Comparison of ENCODE assay signal across 10 cellular contexts in the genomic region with DNA sequence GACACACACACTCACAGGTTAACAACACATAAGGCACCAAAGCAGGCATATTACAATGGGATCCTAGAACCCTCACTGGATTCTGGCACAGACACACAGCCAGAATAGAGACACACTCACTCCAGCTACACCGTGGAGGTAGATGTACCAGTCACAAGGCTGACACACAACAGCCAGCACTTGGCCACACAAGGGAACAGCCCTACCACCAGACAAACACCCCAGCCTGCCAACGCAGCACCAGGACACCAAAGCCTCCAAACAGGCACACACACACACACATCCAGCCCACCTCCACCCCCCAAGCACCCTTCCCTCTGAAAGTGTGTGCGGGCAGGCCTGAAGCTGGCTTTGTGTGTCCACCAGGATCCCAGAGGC. TPM values are rescaled to one million over a fixed set of nuclear protein-coding genes. Genes with fewer than 3 reads are reported as not detected.
DNase-seq lines count a peak whose midpoint lies in the region; ATAC-seq and TF ChIP-seq lines count a peak whose summit lies in the region.
"Had no signal": no experiment of that assay in that cellular context is flagged by ENCODE, and none has a peak within 500 bp of the region (broad histone marks: within the 10 kb centered on the region; RNA-seq: fewer than 3 reads in every experiment).

No MANE protein-coding gene starts in this region.

- TF ChIP-seq POLR2A in uterus (IDR thresholded peaks at IDR 0.05): no peak

- H3K4me3 ChIP-seq in heart right ventricle (peak overlapping the region in 8 of 10 donors; percentile 71 to 96 (median 78)), mucosa of rectum (ENCODE audit: low read length in 2 of 2) (peak overlapping the region in 1 of 2 donors; percentile 54), uterus (peak overlapping the region; percentile 73 to 78)
- H3K4me3 ChIP-seq: SJSA1 had no signal

- H3K27ac ChIP-seq in heart right ventricle (peak overlapping the region; percentile 96 to 100 (median 99)), cingulate gyrus (ENCODE audit: low read depth, low read length) (peak overlapping the region; percentile 47), mucosa of rectum (ENCODE audit: low read depth in 2 of 2, low read length in 2 of 2) (peak overlapping the region; percentile 99 to 100), uterus (peak overlapping the region; percentile 99)
- H3K27ac ChIP-seq: SJSA1 had no signal

- H3K36me3 ChIP-seq in heart right ventricle (peaks cover 0 to 23% (median 13%) of the 10 kb centered on the region in 9 donors), mucosa of rectum (ENCODE audit: control insufficient read depth in 2 of 2, insufficient read depth in 2 of 2, low read length in 2 of 2) (peaks cover 6 to 18% of the 10 kb centered on the region in 2 donors), uterus (no peaks in the 10 kb centered on the region)

- no peaks in the 10 kb centered on the region for H3K27me3 ChIP-seq in heart right ventricle
- H3K27me3 ChIP-seq in mucosa of rectum (ENCODE audit: control insufficient read depth in 2 of 2, insufficient read depth in 2 of 2, low read length in 2 of 2): no peaks in the 10 kb centered on the region
- H3K27me3 ChIP-seq in uterus: no peaks in the 10 kb centered on the region
- H3K27me3 ChIP-seq: SJSA1 had no signal

- ATAC-seq in heart right ventricle (no peak), HG03469 (IDR thresholded peaks at IDR 0.05; ENCODE audit: unreplicated experiment) (no peak), HG03354 (IDR thresholded peaks at IDR 0.05; ENCODE audit: poor library complexity, severe bottlenecking, unreplicated experiment) (no peak)

- peak overlapping the region; percentile 48 to 49 for H3K9ac ChIP-seq in mucosa of rectum (ENCODE audit: low read depth in 1 of 2, low read length in 2 of 2)

- 33 to 45% methylated on average over 3 of the region's 3 CpGs for WGBS in heart right ventricle, 2 donors

- DNase-seq in heart right ventricle (no peak), cardiac septum (ENCODE audit: low spot score) (no peak), uterus (no peak), NCI-H748 (lab: John Stamatoyannopoulos, UW; ENCODE audit: unreplicated experiment) (no peak)
- DNase-seq: Calu3 had no signal

- H3K4me1 ChIP-seq in heart right ventricle (peaks cover 13 to 92% (median 75%) of the 10 kb centered on the region in 9 donors), mucosa of rectum (ENCODE audit: control insufficient read depth in 2 of 2, insufficient read depth in 2 of 2, low read length in 2 of 2) (peaks cover 46 to 48% of the 10 kb centered on the region in 2 donors), uterus (peaks cover 0 to 28% of the 10 kb centered on the region in 2 donors)

- intact Hi-C loops in heart right ventricle (cut with DNase I): no loop called here
- intact Hi-C loops in cardiac septum (cut with DNase I): no loop called here
- intact Hi-C loops in uterus (cut with DNase I; ENCODE audit: low total_unique reads): loop anchor here (5.0 to 10.0 kb wide), 2 partner anchors 34 to 67 kb away; a partner anchor contains a TSS

- no peaks in the 10 kb centered on the region for H3K9me3 ChIP-seq in heart right ventricle
- no peaks in the 10 kb centered on the region for H3K9me3 ChIP-seq in mucosa of rectum (ENCODE audit: control insufficient read depth in 2 of 2, low read length in 2 of 2)
- H3K9me3 ChIP-seq in uterus: no peaks in the 10 kb centered on the region
- H3K9me3 ChIP-seq: SJSA1 had no signal

- TF ChIP-seq CTCF in heart right ventricle (IDR thresholded peaks at IDR 0.05) (no peak), uterus (IDR thresholded peaks at IDR 0.05) (no peak)

RNA-seq across cellular contexts. Expression of a gene that starts 10.9 kb away (rescaled TPM):
- total RNA-seq in heart right ventricle: 1 to 10 TPM in 7 of 10 donors, under 1 TPM in 3; 0.56 to 8.4 (median 1.1) TPM
- polyA plus RNA-seq in heart right ventricle: under 1 TPM; 0.55 to 0.73 TPM
- total RNA-seq in cardiac septum: 1.4 TPM
- total RNA-seq in uterus: 1 to 10 TPM in 3 of 4 donors, not detected in 1; 2.0 to 3.8 (median 2.4) TPM

RNA-seq across cellular contexts. Expression of a gene that starts 14.1 kb away (rescaled TPM):
- total RNA-seq in heart right ventricle (10 to 100 TPM in 8 of 10 donors, 1 to 10 TPM in 2; 7.0 to 21.7 (median 13.9) TPM), cardiac septum (21.2 TPM), uterus (10 to 100 TPM in 2 of 4 donors, 1 to 10 TPM in 2; 2.6 to 65.6 (median 28.9) TPM)
- 10 to 100 TPM in 1 of 2 donors, 1 to 10 TPM in 1; 7.8 to 11.7 TPM for polyA plus RNA-seq in heart right ventricle

RNA-seq across cellular contexts. Expression of a gene that starts 37.2 kb away (rescaled TPM):
- total RNA-seq in heart right ventricle (10 to 100 TPM in 3 of 10 donors, 1 to 10 TPM in 7; 8.3 to 15.1 (median 9.5) TPM), cardiac septum (16.5 TPM), uterus (10 to 100 TPM in 3 of 4 donors, 1 to 10 TPM in 1; 4.1 to 67.6 (median 42.6) TPM)
- polyA plus RNA-seq in heart right ventricle: 10 to 100 TPM in 1 of 2 donors, 1 to 10 TPM in 1; 8.0 to 76.4 TPM

RNA-seq across cellular contexts. Expression of a gene that starts 37.4 kb away (rescaled TPM):
- 10 to 100 TPM; 13.8 to 28.9 (median 20.4) TPM for total RNA-seq in heart right ventricle
- 1 to 10 TPM; 2.7 to 8.2 TPM for polyA plus RNA-seq in heart right ventricle
- 19.2 TPM for total RNA-seq in cardiac septum
- 10 to 100 TPM in 2 of 4 donors, 1 to 10 TPM in 2; 7.7 to 55.5 (median 25.9) TPM for total RNA-seq in uterus

RNA-seq across cellular contexts. Expression of a gene that starts 50.2 kb away (rescaled TPM):
- total RNA-seq in heart right ventricle (1 to 10 TPM in 2 of 10 donors, under 1 TPM in 8; 0.04 to 3.1 (median 0.36) TPM), cardiac septum (0.16 TPM), uterus (1 to 10 TPM in 1 of 4 donors, under 1 TPM in 1, not detected in 2; 0.12 to 4.5 TPM)
- polyA plus RNA-seq in heart right ventricle: under 1 TPM; 0.13 to 0.29 TPM

Comparison
In these comparisons a context has a peak if more than half of its experiments do, and no peak if none do; other contexts are left out.
1. H3K27ac ChIP-seq: peak in every context shown above with its lines; median percentile 100 in mucosa of rectum; 99 in heart right ventricle; 99 in uterus; 47 in cingulate gyrus.